Comparison of ENCODE assay signal across 8 cellular contexts in the genomic region with DNA sequence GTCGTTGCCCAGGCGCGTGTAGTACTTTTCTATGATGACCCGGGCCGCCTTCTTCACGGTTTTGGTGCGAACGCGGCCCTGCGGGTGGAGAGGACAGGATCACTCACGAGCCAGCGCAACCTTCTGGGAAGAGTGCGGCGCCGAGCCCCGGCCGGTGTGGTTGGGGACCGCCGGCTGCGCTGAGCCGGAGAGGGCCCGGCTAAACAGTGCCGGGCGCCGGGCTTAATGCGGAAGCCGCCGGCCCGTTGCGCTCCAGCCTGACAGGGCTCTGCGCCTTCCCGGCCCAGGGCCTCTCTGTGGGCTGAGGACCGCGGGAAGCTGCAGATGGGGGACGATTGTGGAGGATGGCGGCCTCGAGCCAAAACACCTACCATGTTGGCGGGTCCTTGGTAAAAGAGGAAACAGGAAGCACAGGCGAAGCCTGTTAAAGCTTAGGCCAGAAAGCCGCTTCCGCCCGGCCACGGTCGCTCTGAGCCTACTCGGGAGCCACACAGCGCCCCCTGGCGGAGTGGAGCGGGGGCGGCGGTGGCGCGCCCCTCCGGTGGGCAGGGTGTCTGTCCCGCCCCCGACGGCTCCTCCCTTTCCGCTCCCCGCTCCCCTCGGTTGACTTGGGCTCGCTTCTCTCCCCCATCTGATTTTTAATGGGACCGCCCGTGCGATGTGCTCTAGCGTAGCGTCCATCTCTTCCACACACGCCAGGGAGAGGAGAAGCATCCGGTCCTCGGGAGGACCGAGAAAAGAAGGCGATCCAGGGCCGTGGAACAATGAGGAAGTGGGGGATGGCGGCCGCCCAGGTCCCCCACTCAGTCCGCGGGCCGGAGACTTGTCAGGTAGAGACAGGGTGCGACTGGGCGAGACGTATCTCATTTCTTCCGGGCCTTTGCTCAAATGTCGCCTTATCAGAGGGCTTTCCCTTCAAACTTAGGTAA. TPM values are rescaled to one million over a fixed set of nuclear protein-coding genes. Genes with fewer than 3 reads are reported as not detected.
DNase-seq lines count a peak whose midpoint lies in the region; ATAC-seq and TF ChIP-seq lines count a peak whose summit lies in the region.

A gene (minus strand): TSS at position 403 of the 929 bp plus-strand sequence. CDS start 29 bp downstream, at position 374.

- H3K36me3 ChIP-seq in effector memory CD4-positive, alpha-beta T cell (ENCODE audit: control insufficient read depth, insufficient read depth, low read length): peaks cover 34% of the 10 kb centered on the region
- H3K36me3 ChIP-seq in mesodermal cell (ENCODE audit: control insufficient read depth, insufficient read depth, low read length): peaks cover 47% of the 10 kb centered on the region

- WGBS in mesodermal cell (ENCODE audit: insufficient coverage in 2 of 2), 2 experiments: 0 to 1% methylated on average over 59 to 70 of the region's 81 CpGs

- peak within 1 kb of the TSS; percentile 77 for H3K27ac ChIP-seq in effector memory CD4-positive, alpha-beta T cell (ENCODE audit: insufficient read depth, low read length, poor library complexity, severe bottlenecking)
- H3K27ac ChIP-seq in mesodermal cell (ENCODE audit: low read depth, low read length, severe bottlenecking): peak within 1 kb of the TSS; percentile 77

- peaks cover 9% of the 10 kb centered on the region for H3K4me1 ChIP-seq in effector memory CD4-positive, alpha-beta T cell (ENCODE audit: control insufficient read depth, insufficient read depth, low read length, poor library complexity, severe bottlenecking)
- H3K4me1 ChIP-seq in mesodermal cell (ENCODE audit: control insufficient read depth, insufficient read depth, low read length, poor library complexity, severe bottlenecking): peaks cover 17% of the 10 kb centered on the region

- ATAC-seq in GM19372 (IDR thresholded peaks at IDR 0.05; ENCODE audit: low read depth, unreplicated experiment) (peak; percentile 95), HG03565 (IDR thresholded peaks at IDR 0.05; ENCODE audit: unreplicated experiment) (peak; percentile 94)

- H3K27me3 ChIP-seq in effector memory CD4-positive, alpha-beta T cell (replicated peaks; ENCODE audit: control insufficient read depth, insufficient read depth, low read length, poor library complexity, severe bottlenecking): no peaks in the 10 kb centered on the region

- H3K4me3 ChIP-seq in effector memory CD4-positive, alpha-beta T cell (ENCODE audit: insufficient read depth, low read depth, low read length, poor library complexity, severe bottlenecking): peak within 1 kb of the TSS; percentile 78
- peak within 1 kb of the TSS; percentile 92 for H3K4me3 ChIP-seq in mesodermal cell (ENCODE audit: extremely low read depth, insufficient read depth, low read length, poor library complexity, severe bottlenecking)

- peak; percentile 97 for TF ChIP-seq CTCF in AG09319 (IDR thresholded peaks at IDR 0.05; ENCODE audit: low read depth, low read length)

- no peaks in the 10 kb centered on the region for H3K9me3 ChIP-seq in effector memory CD4-positive, alpha-beta T cell (ENCODE audit: control insufficient read depth, low read length)
- H3K9me3 ChIP-seq in mesodermal cell (ENCODE audit: control insufficient read depth, low read length): no peaks in the 10 kb centered on the region

- peak; percentile 92 for DNase-seq in AG09319 (ENCODE audit: extremely low read depth, low read depth)
- DNase-seq in activated CD4-positive, alpha-beta T cell treated with anti-CD3 and anti-CD28 coated beads, Interleukin-2, amount 50 U/mL, for 1 hour: peak; percentile 98
- DNase-seq in effector memory CD4-positive, alpha-beta T cell: peak; percentile 96
- DNase-seq in stimulated activated CD8-positive, alpha-beta memory T cell treated with anti-CD3 and anti-CD28 coated beads, Interleukin-2, amount 100 ng/mL, for 1 hour (ENCODE audit: low read depth in 2 of 2): peak; percentile 97 to 99
- no peak for DNase-seq in NCI-H2171 (lab: John Stamatoyannopoulos, UW)

RNA-seq across cellular contexts. Expression of the gene that starts here (rescaled TPM):
- 2,929 TPM for polyA plus RNA-seq in mesodermal cell (2013, experiment 1 of 2)
- 2,830 TPM for polyA plus RNA-seq in mesodermal cell (2013, experiment 2 of 2)
